Comparison of ENCODE assay signal across 1 cellular context in genomic region chr21:37849703-37850102, GRCh38.
TF ChIP-seq lines count a peak whose summit lies in the region.

No MANE protein-coding gene starts in this region.

TF ChIP-seq in WTC11, 78 proteins besides CTCF, POLR2A, EP300 and RAD21 (continued from another document):
- TF ChIP-seq PRDM15 (CRISPR knock-in tag; IDR thresholded peaks at IDR 0.05) = no peak
